In the genomic region with DNA sequence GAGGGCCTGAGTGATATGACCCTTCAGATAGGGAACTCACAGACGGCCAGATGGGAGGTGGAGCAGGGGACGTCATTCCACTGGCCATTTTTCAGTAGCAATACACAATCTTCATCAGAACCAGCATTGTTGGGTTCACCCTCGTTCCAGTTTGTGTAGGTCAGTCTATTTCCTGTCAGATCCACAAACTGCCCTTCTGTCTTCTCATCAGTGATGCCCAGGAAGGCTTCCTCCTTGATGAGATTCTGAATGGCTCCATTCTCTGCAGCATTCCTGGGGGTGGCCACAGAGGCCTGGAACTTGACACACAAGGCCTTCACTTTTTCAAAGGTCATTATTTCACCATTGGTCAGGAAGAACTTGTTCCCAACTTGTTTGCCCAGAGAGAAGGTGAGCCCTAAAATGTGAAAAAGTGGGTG, we compare ENCODE assay signal across 1 cellular context.
TF ChIP-seq lines count a peak whose summit lies in the region.

No MANE protein-coding gene starts in this region.

TF ChIP-seq in HepG2, 621 proteins besides CTCF, POLR2A, EP300 and RAD21 (continued from another document and continues in another):
- TF ChIP-seq, protein P1, sequence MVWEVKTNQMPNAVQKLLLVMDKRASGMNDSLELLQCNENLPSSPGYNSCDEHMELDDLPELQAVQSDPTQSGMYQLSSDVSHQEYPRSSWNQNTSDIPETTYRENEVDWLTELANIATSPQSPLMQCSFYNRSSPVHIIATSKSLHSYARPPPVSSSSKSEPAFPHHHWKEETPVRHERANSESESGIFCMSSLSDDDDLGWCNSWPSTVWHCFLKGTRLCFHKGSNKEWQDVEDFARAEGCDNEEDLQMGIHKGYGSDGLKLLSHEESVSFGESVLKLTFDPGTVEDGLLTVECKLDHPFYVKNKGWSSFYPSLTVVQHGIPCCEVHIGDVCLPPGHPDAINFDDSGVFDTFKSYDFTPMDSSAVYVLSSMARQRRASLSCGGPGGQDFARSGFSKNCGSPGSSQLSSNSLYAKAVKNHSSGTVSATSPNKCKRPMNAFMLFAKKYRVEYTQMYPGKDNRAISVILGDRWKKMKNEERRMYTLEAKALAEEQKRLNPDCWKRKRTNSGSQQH (CRISPR knock-in tag; IDR thresholded peaks at IDR 0.05; ENCODE audit: low read depth) = no peak
- TF ChIP-seq CHCHD3 (CRISPR knock-in tag; IDR thresholded peaks at IDR 0.05) (no peak), POGZ (CRISPR knock-in tag; IDR thresholded peaks at IDR 0.05) (peak; percentile 84), TRIM24 (CRISPR knock-in tag; IDR thresholded peaks at IDR 0.05) (no peak), SRSF4 (IDR thresholded peaks at IDR 0.05; ENCODE audit: low read depth, low read length, poor library complexity, severe bottlenecking) (no peak), HNRNPLL (IDR thresholded peaks at IDR 0.05; ENCODE audit: low read depth, low read length, poor library complexity, severe bottlenecking) (no peak), ZNF773 (CRISPR knock-in tag; IDR thresholded peaks at IDR 0.05; ENCODE audit: borderline replicate concordance) (no peak), KDM5B (CRISPR knock-in tag; IDR thresholded peaks at IDR 0.05; ENCODE audit: borderline replicate concordance) (no peak), CBX1 (IDR thresholded peaks at IDR 0.05; ENCODE audit: low read depth) (no peak), JUNB (CRISPR knock-in tag; IDR thresholded peaks at IDR 0.05; ENCODE audit: borderline replicate concordance) (no peak), BRD4 (CRISPR knock-in tag; IDR thresholded peaks at IDR 0.05) (peak; percentile 92)
- TF ChIP-seq, protein P2, sequence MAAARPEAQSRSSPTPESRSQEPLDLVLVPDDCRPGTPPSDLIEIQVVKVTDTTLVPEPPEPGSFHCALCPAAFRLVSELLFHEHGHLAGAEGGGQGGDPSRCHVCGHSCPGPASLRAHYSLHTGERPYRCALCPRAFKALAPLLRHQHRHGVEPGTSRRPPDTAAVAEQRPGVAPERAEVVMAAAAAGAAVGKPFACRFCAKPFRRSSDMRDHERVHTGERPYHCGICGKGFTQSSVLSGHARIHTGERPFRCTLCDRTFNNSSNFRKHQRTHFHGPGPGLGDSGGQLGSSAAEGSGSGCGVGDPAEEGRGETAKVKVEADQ (CRISPR knock-in tag; IDR thresholded peaks at IDR 0.05; ENCODE audit: borderline replicate concordance) = no peak
- TF ChIP-seq, protein P3, sequence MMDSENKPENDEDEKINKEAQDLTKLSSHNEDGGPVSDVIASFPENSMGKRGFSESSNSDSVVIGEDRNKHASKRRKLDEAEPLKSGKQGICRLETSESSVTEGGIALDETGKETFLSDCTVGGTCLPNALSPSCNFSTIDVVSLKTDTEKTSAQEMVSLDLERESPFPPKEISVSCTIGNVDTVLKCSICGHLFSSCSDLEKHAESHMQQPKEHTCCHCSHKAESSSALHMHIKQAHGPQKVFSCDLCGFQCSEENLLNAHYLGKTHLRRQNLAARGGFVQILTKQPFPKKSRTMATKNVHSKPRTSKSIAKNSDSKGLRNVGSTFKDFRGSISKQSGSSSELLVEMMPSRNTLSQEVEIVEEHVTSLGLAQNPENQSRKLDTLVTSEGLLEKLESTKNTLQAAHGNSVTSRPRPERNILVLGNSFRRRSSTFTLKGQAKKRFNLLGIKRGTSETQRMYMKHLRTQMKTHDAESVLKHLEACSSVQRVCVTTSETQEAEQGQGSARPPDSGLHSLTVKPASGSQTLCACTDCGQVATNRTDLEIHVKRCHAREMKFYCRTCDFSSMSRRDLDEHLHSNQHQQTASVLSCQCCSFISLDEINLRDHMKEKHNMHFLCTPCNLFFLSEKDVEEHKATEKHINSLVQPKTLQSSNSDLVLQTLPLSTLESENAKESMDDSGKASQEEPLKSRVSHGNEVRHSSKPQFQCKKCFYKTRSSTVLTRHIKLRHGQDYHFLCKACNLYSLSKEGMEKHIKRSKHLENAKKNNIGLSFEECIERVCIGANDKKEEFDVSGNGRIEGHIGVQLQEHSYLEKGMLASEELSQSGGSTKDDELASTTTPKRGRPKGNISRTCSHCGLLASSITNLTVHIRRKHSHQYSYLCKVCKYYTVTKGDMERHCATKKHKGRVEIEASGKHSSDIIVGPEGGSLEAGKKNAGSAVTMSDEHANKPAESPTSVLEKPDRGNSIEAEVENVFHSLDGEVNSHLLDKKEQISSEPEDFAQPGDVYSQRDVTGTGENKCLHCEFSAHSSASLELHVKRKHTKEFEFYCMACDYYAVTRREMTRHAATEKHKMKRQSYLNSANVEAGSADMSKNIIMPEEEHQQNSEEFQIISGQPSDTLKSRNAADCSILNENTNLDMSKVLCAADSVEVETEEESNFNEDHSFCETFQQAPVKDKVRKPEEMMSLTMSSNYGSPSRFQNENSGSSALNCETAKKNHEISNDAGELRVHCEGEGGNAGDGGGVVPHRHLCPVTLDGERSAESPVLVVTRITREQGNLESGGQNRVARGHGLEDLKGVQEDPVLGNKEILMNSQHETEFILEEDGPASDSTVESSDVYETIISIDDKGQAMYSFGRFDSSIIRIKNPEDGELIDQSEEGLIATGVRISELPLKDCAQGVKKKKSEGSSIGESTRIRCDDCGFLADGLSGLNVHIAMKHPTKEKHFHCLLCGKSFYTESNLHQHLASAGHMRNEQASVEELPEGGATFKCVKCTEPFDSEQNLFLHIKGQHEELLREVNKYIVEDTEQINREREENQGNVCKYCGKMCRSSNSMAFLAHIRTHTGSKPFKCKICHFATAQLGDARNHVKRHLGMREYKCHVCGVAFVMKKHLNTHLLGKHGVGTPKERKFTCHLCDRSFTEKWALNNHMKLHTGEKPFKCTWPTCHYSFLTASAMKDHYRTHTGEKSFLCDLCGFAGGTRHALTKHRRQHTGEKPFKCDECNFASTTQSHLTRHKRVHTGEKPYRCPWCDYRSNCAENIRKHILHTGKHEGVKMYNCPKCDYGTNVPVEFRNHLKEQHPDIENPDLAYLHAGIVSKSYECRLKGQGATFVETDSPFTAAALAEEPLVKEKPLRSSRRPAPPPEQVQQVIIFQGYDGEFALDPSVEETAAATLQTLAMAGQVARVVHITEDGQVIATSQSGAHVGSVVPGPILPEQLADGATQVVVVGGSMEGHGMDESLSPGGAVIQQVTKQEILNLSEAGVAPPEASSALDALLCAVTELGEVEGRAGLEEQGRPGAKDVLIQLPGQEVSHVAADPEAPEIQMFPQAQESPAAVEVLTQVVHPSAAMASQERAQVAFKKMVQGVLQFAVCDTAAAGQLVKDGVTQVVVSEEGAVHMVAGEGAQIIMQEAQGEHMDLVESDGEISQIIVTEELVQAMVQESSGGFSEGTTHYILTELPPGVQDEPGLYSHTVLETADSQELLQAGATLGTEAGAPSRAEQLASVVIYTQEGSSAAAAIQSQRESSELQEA (CRISPR knock-in tag; IDR thresholded peaks at IDR 0.05; ENCODE audit: not compliant biosample characterization) = no peak
- TF ChIP-seq, protein P4, sequence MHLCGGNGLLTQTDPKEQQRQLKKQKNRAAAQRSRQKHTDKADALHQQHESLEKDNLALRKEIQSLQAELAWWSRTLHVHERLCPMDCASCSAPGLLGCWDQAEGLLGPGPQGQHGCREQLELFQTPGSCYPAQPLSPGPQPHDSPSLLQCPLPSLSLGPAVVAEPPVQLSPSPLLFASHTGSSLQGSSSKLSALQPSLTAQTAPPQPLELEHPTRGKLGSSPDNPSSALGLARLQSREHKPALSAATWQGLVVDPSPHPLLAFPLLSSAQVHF (CRISPR knock-in tag; IDR thresholded peaks at IDR 0.05) = no peak
- TF ChIP-seq, protein P5, sequence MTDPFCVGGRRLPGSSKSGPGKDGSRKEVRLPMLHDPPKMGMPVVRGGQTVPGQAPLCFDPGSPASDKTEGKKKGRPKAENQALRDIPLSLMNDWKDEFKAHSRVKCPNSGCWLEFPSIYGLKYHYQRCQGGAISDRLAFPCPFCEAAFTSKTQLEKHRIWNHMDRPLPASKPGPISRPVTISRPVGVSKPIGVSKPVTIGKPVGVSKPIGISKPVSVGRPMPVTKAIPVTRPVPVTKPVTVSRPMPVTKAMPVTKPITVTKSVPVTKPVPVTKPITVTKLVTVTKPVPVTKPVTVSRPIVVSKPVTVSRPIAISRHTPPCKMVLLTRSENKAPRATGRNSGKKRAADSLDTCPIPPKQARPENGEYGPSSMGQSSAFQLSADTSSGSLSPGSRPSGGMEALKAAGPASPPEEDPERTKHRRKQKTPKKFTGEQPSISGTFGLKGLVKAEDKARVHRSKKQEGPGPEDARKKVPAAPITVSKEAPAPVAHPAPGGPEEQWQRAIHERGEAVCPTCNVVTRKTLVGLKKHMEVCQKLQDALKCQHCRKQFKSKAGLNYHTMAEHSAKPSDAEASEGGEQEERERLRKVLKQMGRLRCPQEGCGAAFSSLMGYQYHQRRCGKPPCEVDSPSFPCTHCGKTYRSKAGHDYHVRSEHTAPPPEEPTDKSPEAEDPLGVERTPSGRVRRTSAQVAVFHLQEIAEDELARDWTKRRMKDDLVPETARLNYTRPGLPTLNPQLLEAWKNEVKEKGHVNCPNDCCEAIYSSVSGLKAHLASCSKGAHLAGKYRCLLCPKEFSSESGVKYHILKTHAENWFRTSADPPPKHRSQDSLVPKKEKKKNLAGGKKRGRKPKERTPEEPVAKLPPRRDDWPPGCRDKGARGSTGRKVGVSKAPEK (CRISPR knock-in tag; IDR thresholded peaks at IDR 0.05; ENCODE audit: borderline replicate concordance) = no peak
- TF ChIP-seq, protein P6, sequence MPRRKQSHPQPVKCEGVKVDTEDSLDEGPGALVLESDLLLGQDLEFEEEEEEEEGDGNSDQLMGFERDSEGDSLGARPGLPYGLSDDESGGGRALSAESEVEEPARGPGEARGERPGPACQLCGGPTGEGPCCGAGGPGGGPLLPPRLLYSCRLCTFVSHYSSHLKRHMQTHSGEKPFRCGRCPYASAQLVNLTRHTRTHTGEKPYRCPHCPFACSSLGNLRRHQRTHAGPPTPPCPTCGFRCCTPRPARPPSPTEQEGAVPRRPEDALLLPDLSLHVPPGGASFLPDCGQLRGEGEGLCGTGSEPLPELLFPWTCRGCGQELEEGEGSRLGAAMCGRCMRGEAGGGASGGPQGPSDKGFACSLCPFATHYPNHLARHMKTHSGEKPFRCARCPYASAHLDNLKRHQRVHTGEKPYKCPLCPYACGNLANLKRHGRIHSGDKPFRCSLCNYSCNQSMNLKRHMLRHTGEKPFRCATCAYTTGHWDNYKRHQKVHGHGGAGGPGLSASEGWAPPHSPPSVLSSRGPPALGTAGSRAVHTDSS (CRISPR knock-in tag; conservative IDR thresholded peaks at IDR 0.05) = no peak
- TF ChIP-seq, protein P7, sequence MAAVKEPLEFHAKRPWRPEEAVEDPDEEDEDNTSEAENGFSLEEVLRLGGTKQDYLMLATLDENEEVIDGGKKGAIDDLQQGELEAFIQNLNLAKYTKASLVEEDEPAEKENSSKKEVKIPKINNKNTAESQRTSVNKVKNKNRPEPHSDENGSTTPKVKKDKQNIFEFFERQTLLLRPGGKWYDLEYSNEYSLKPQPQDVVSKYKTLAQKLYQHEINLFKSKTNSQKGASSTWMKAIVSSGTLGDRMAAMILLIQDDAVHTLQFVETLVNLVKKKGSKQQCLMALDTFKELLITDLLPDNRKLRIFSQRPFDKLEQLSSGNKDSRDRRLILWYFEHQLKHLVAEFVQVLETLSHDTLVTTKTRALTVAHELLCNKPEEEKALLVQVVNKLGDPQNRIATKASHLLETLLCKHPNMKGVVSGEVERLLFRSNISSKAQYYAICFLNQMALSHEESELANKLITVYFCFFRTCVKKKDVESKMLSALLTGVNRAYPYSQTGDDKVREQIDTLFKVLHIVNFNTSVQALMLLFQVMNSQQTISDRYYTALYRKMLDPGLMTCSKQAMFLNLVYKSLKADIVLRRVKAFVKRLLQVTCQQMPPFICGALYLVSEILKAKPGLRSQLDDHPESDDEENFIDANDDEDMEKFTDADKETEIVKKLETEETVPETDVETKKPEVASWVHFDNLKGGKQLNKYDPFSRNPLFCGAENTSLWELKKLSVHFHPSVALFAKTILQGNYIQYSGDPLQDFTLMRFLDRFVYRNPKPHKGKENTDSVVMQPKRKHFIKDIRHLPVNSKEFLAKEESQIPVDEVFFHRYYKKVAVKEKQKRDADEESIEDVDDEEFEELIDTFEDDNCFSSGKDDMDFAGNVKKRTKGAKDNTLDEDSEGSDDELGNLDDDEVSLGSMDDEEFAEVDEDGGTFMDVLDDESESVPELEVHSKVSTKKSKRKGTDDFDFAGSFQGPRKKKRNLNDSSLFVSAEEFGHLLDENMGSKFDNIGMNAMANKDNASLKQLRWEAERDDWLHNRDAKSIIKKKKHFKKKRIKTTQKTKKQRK (IDR thresholded peaks at IDR 0.05; ENCODE audit: low read length) = no peak
- TF ChIP-seq, protein P8, sequence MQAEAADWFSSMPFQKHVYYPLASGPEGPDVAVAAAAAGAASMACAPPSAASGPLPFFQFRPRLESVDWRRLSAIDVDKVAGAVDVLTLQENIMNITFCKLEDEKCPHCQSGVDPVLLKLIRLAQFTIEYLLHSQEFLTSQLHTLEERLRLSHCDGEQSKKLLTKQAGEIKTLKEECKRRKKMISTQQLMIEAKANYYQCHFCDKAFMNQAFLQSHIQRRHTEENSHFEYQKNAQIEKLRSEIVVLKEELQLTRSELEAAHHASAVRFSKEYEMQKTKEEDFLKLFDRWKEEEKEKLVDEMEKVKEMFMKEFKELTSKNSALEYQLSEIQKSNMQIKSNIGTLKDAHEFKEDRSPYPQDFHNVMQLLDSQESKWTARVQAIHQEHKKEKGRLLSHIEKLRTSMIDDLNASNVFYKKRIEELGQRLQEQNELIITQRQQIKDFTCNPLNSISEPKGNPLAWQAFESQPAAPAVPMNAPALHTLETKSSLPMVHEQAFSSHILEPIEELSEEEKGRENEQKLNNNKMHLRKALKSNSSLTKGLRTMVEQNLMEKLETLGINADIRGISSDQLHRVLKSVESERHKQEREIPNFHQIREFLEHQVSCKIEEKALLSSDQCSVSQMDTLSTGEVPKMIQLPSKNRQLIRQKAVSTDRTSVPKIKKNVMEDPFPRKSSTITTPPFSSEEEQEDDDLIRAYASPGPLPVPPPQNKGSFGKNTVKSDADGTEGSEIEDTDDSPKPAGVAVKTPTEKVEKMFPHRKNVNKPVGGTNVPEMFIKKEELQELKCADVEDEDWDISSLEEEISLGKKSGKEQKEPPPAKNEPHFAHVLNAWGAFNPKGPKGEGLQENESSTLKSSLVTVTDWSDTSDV (CRISPR knock-in tag; IDR thresholded peaks at IDR 0.05) = no peak
- TF ChIP-seq, protein P9, sequence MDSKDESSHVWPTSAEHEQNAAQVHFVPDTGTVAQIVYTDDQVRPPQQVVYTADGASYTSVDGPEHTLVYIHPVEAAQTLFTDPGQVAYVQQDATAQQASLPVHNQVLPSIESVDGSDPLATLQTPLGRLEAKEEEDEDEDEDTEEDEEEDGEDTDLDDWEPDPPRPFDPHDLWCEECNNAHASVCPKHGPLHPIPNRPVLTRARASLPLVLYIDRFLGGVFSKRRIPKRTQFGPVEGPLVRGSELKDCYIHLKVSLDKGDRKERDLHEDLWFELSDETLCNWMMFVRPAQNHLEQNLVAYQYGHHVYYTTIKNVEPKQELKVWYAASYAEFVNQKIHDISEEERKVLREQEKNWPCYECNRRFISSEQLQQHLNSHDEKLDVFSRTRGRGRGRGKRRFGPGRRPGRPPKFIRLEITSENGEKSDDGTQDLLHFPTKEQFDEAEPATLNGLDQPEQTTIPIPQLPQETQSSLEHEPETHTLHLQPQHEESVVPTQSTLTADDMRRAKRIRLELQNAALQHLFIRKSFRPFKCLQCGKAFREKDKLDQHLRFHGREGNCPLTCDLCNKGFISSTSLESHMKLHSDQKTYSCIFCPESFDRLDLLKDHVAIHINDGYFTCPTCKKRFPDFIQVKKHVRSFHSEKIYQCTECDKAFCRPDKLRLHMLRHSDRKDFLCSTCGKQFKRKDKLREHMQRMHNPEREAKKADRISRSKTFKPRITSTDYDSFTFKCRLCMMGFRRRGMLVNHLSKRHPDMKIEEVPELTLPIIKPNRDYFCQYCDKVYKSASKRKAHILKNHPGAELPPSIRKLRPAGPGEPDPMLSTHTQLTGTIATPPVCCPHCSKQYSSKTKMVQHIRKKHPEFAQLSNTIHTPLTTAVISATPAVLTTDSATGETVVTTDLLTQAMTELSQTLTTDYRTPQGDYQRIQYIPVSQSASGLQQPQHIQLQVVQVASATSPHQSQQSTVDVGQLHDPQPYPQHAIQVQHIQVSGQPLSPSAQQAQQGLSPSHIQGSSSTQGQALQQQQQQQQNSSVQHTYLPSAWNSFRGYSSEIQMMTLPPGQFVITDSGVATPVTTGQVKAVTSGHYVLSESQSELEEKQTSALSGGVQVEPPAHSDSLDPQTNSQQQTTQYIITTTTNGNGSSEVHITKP (CRISPR knock-in tag; IDR thresholded peaks at IDR 0.05; ENCODE audit: low read depth) = peak; percentile 70; the same call in 1 of the 2 replicates
